9 cellular contexts compared by ENCODE assay signal in the genomic region with DNA sequence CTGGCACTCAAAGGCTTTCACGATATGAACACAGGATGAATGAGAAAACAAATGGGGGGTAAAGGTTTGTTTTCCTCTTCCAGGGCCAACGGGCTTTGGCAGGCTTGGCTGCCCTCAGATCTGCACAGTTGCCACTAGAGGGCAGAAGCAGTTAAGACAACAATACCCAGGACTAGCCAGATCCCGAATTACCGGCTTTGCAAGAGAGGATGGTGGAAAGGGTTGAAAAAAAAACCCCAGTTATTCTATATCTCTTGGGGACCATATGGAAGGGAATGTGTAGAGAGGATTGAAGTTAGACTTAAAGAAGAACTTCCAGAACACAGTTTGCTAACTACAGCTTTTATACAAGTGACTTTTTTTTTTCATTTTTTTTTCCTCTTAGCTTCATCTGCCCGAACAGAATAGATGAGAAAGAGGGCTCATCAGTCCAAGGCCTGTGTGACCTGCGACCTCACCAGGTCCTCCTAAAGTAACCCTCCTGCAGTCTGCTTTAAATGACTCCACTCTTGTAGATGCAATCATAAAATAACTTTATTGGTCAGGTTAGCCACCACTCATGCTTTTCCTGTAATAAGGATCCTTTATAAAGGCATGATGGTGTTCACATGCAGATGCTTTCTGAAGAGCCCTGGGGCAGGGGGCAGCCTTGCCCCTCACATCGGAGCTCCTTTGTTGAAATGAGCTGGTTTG. TPM values are rescaled to one million over a fixed set of nuclear protein-coding genes. Genes with fewer than 3 reads are reported as not detected.
DNase-seq lines count a peak whose midpoint lies in the region; ATAC-seq, FAIRE-seq and TF ChIP-seq lines count a peak whose summit lies in the region.
"Had no signal": no experiment of that assay in that cellular context is flagged by ENCODE, and none has a peak within 500 bp of the region (broad histone marks: within the 10 kb centered on the region; RNA-seq: fewer than 3 reads in every experiment).

No MANE protein-coding gene starts in this region.

- H3K36me3 Mint-ChIP-seq in activated naive CD8-positive, alpha-beta T cell treated with anti-CD3 and anti-CD28 coated beads, Interleukin-2, amount 10 ng/mL, durations not matched to agents 7 days and 5 days, result no peaks in the 10 kb centered on the region
- H3K36me3 Mint-ChIP-seq in glutamatergic neuron (ENCODE audit: unreplicated experiment), result no peaks in the 10 kb centered on the region

- H3K27me3 Mint-ChIP-seq in activated naive CD8-positive, alpha-beta T cell treated with anti-CD3 and anti-CD28 coated beads, Interleukin-2, amount 10 ng/mL, durations not matched to agents 7 days and 5 days, result peaks cover 26% of the 10 kb centered on the region
- H3K27me3 Mint-ChIP-seq in glutamatergic neuron (ENCODE audit: unreplicated experiment), result no peaks in the 10 kb centered on the region

- H3K36me3 ChIP-seq in SK-N-MC (ENCODE audit: insufficient read depth, low read length) (no peaks in the 10 kb centered on the region), ovary (no peaks in the 10 kb centered on the region)

- POLR2A ChIA-PET in A549 (lab: Yijun Ruan, JAX), result no interaction called here
- POLR2A ChIA-PET in activated naive CD8-positive, alpha-beta T cell treated with anti-CD3 and anti-CD28 coated beads, Interleukin-2, amount 10 ng/mL, durations not matched to agents 7 days and 5 days (lab: Charles Lee), result interaction anchor here (0.6 to 2.2 kb wide), 7 partner anchors 53 to 250 kb away, joined by 3 to 12 read pairs (median 4); no protein-coding TSS in a partner anchor

- H3K4me1 ChIP-seq in A549 (no peaks in the 10 kb centered on the region), ovary (ENCODE audit: insufficient read depth) (peaks cover 7% of the 10 kb centered on the region)

- H3K9me3 ChIP-seq in A549, result no peaks in the 10 kb centered on the region
- no peaks in the 10 kb centered on the region for H3K9me3 ChIP-seq in SK-N-MC (ENCODE audit: low read depth, low read length)
- H3K9me3 ChIP-seq in ovary, result no peaks in the 10 kb centered on the region

- TF ChIP-seq POLR2A in A549 (IDR thresholded peaks at IDR 0.05; ENCODE audit: low read length) (no peak), ovary (IDR thresholded peaks at IDR 0.05) (no peak)

- no peak for FAIRE-seq in A549 (lab: Jason Lieb, UNC)
- FAIRE-seq in GM19239 (lab: Jason Lieb, UNC), result peak; percentile 86

- H3K27ac ChIP-seq in A549 (no peak overlapping the region), SK-N-MC (no peak overlapping the region), ovary (peak overlapping the region; percentile 67 to 74)

- no peak overlapping the region for H3K4me3 Mint-ChIP-seq in activated naive CD8-positive, alpha-beta T cell treated with anti-CD3 and anti-CD28 coated beads, Interleukin-2, amount 10 ng/mL, durations not matched to agents 7 days and 5 days
- no peak overlapping the region for H3K4me3 Mint-ChIP-seq in glutamatergic neuron (ENCODE audit: unreplicated experiment)

- peak; percentile 89 to 91 for TF ChIP-seq RAD21 in A549 (conservative IDR thresholded peaks at IDR 0.05 in 1 of 2, IDR thresholded peaks at IDR 0.05 in 1 of 2)

- no peaks in the 10 kb centered on the region for H3K27me3 ChIP-seq in ovary

- intact Hi-C loops in ovary (cut with DNase I), result loop anchor here in 3 of 4 donors (2.0 to 10.0 kb wide), 3 partner anchors 147 to 355 kb away; partner anchors contain the start of gene ATP2B4 (in 1 of the 3)

- H3K4me3 ChIP-seq in A549 (no peak overlapping the region), SK-N-MC (no peak overlapping the region), ovary (no peak overlapping the region)

- peaks cover 14% of the 10 kb centered on the region for H3K4me1 Mint-ChIP-seq in activated naive CD8-positive, alpha-beta T cell treated with anti-CD3 and anti-CD28 coated beads, Interleukin-2, amount 10 ng/mL, durations not matched to agents 7 days and 5 days
- H3K4me1 Mint-ChIP-seq in glutamatergic neuron (ENCODE audit: low read depth, unreplicated experiment), result peaks cover 30% of the 10 kb centered on the region

- H3K9ac ChIP-seq in SK-N-MC (ENCODE audit: insufficient read length), result no peak overlapping the region

- TF ChIP-seq CTCF in A549 (IDR thresholded peaks at IDR 0.05), result peak; percentile 90
- TF ChIP-seq CTCF in glutamatergic neuron (IDR thresholded peaks at IDR 0.05; ENCODE audit: partially characterized antibody, unreplicated experiment), result peak; percentile 83
- TF ChIP-seq CTCF in ovary (IDR thresholded peaks at IDR 0.05), result peak; percentile 83 to 92 (median 90)

- no peak overlapping the region for H3K4me2 ChIP-seq in A549

- no peaks in the 10 kb centered on the region for H3K9me3 Mint-ChIP-seq in activated naive CD8-positive, alpha-beta T cell treated with anti-CD3 and anti-CD28 coated beads, Interleukin-2, amount 10 ng/mL, durations not matched to agents 7 days and 5 days
- no peaks in the 10 kb centered on the region for H3K9me3 Mint-ChIP-seq in glutamatergic neuron (ENCODE audit: unreplicated experiment)

- TF ChIP-seq EP300 in A549 (IDR thresholded peaks at IDR 0.05) (no peak), ovary (IDR thresholded peaks at IDR 0.05) (no peak)

- CTCF ChIA-PET in A549 (lab: Yijun Ruan, JAX), result interaction anchor here (0.6 to 23.4 kb wide), 51 partner anchors 10 to 1153 kb away, joined by 3 to 510 read pairs (median 5); partner anchors contain the start of genes FMOD, OPTC and PRELP

- H3K27ac Mint-ChIP-seq in activated naive CD8-positive, alpha-beta T cell treated with anti-CD3 and anti-CD28 coated beads, Interleukin-2, amount 10 ng/mL, durations not matched to agents 7 days and 5 days, result no peak overlapping the region
- no peak overlapping the region for H3K27ac Mint-ChIP-seq in glutamatergic neuron (ENCODE audit: unreplicated experiment)

- DNase-seq in A549 (ENCODE audit: low read depth in 1 of 2, low spot score in 1 of 2) (peak; percentile 79 to 92), GM19239 (ENCODE audit: insufficient read length, low spot score) (peak; percentile 74), NCI-H128 (lab: John Stamatoyannopoulos, UW; ENCODE audit: unreplicated experiment) (peak; percentile 82), SK-N-MC (ENCODE audit: low read depth, low spot score) (peak; percentile 68), glutamatergic neuron (peak; percentile 71), ovary (peak; percentile 75 to 83 (median 79))
- DNase-seq in activated naive CD8-positive, alpha-beta T cell treated with anti-CD3 and anti-CD28 coated beads, Interleukin-2, amount 10 ng/mL, durations not matched to agents 7 days and 5 days, result no peak

- peak; percentile 79 to 89; a peak in 5 of 6 replicates for ATAC-seq in A549
- ATAC-seq in activated naive CD8-positive, alpha-beta T cell treated with anti-CD3 and anti-CD28 coated beads, Interleukin-2, amount 10 ng/mL, durations not matched to agents 7 days and 5 days (ENCODE audit: low read depth), result peak; percentile 73
- no peak for ATAC-seq in GM19455 (IDR thresholded peaks at IDR 0.05; ENCODE audit: unreplicated experiment)

- 14% methylated on average over 7 of the region's 7 CpGs for whole genome bisulfite sequencing in A549 (ENCODE audit: missing lambda C conversion rate)
- WGBS in ovary, 3 donors, result 14 to 22% (median 18%) methylated on average over 7 of the region's 7 CpGs

TF ChIP-seq in A549, 52 proteins besides CTCF, POLR2A, EP300 and RAD21:
- TF ChIP-seq RNF2 (IDR thresholded peaks at IDR 0.05; ENCODE audit: borderline replicate concordance, low read depth), result no peak
- no peak for TF ChIP-seq BCL3 (IDR thresholded peaks at IDR 0.05)
- TF ChIP-seq SMC3 (IDR thresholded peaks at IDR 0.05), result peak; percentile 88
- TF ChIP-seq, protein P1, sequence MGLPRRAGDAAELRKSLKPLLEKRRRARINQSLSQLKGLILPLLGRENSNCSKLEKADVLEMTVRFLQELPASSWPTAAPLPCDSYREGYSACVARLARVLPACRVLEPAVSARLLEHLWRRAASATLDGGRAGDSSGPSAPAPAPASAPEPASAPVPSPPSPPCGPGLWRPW (IDR thresholded peaks at IDR 0.05), result no peak

RNA-seq across cellular contexts. Expression of gene FMOD, which starts 10.7 kb away (rescaled TPM):
- polyA plus RNA-seq in A549 (2011; rRNA removed) (0.03 and 0.04 TPM in 2 replicates), A549 (2017; fragmentation: RNase III; extraction: RNeasy Plus Mini Kit Qiagen cat#74134 plus additional on column Dnase treatment) (not detected in 3 replicates), ovary (100 to 1,000 TPM; 116 to 175 TPM)
- polyA plus RNA-seq in A549 (2012; cell fraction: cytosol; rRNA removed), result 0.01 TPM in 2 replicates
- 0.02 TPM in 1 of 2 replicates, not detected in the other for polyA plus RNA-seq in A549 (2012; cell fraction: nucleus; rRNA removed)
- polyA minus RNA-seq in A549 (2011; rRNA and poly(A)+ RNA removed), result not detected in 2 replicates
- not detected for total RNA-seq in activated naive CD8-positive, alpha-beta T cell treated with anti-CD3 and anti-CD28 coated beads, Interleukin-2, amount 10 ng/mL, durations not matched to agents 7 days and 5 days
- total RNA-seq in glutamatergic neuron (ENCODE audit: unreplicated experiment) (not detected), ovary (100 to 1,000 TPM; 110 to 158 (median 137) TPM)
- total RNA-seq: mononuclear cell had no signal

RNA-seq across cellular contexts. Expression of gene BTG2, which starts 34.9 kb away (rescaled TPM):
- polyA plus RNA-seq in A549 (2011; rRNA removed) (16.0 and 16.4 TPM in 2 replicates), A549 (2017; fragmentation: RNase III; extraction: RNeasy Plus Mini Kit Qiagen cat#74134 plus additional on column Dnase treatment) (7.2 to 9.2 TPM (median 8.0 TPM) in 3 replicates), ovary (100 to 1,000 TPM; 113 to 167 TPM)
- 3.9 and 5.7 TPM in 2 replicates for polyA plus RNA-seq in A549 (2012; cell fraction: cytosol; rRNA removed)
- 5.7 and 5.8 TPM in 2 replicates for polyA plus RNA-seq in A549 (2012; cell fraction: nucleus; rRNA removed)
- polyA minus RNA-seq in A549 (2011; rRNA and poly(A)+ RNA removed), result 14.9 and 16.4 TPM in 2 replicates
- 10 to 100 TPM; 90.3 to 99.8 TPM for total RNA-seq in activated naive CD8-positive, alpha-beta T cell treated with anti-CD3 and anti-CD28 coated beads, Interleukin-2, amount 10 ng/mL, durations not matched to agents 7 days and 5 days
- total RNA-seq in glutamatergic neuron (ENCODE audit: unreplicated experiment) (88.6 TPM), ovary (100 to 1,000 TPM; 124 to 395 (median 220) TPM)

Comparison
In these comparisons a context has a peak if more than half of its experiments do, and no peak if none do; other contexts are left out.
1. H3K27ac ChIP-seq: peak in ovary (2 of 2); none in A549 (0 of 2) and SK-N-MC (single experiment).
2. RNA of gene FMOD, which starts 10.7 kb away (total RNA-seq): 110 to 158 TPM in ovary; not detected in activated naive CD8-positive, alpha-beta T cell treated with anti-CD3 and anti-CD28 coated beads, Interleukin-2, amount 10 ng/mL, durations not matched to agents 7 days and 5 days and not detected in glutamatergic neuron (single experiment); every median in the first group is over 100 times any median in the second.
3. Peak in every context shown above with its lines, with median percentiles within 50 percentile points of each other: CTCF ChIP-seq.